ENCODE assay signal across 12 cellular contexts in the genomic region with DNA sequence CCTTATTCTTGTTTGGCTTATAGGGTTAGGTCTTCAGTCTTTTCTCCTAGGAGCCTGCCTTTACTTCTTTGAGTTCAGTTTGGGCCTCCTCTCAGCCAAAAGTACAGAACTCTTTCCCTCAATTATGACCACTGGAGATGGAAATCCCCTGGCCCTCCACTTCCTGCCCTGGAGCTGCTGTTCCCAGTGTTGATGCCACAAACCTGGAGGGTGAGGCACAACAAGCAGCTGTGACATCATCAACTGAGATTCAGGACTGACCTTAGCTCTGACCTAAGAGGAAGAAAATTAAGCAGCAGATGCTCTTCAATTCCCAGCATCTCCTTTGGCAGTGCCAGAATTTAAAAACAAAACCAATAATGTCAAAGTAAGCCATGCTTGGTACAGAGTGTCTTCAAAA. TPM values are rescaled to one million over a fixed set of nuclear protein-coding genes. Genes with fewer than 3 reads are reported as not detected.
DNase-seq lines count a peak whose midpoint lies in the region; ATAC-seq and TF ChIP-seq lines count a peak whose summit lies in the region.
"Had no signal": no experiment of that assay in that cellular context is flagged by ENCODE, and none has a peak within 500 bp of the region (broad histone marks: within the 10 kb centered on the region; RNA-seq: fewer than 3 reads in every experiment).

No MANE protein-coding gene starts in this region.

- H3K9me3 Mint-ChIP-seq in activated CD4-positive, alpha-beta T cell treated with anti-CD3 and anti-CD28 coated beads for 36 hours (ENCODE audit: low read depth), result no peaks in the 10 kb centered on the region
- H3K9me3 Mint-ChIP-seq in nephron progenitor cell, result no peaks in the 10 kb centered on the region

- H3K4me3 Mint-ChIP-seq in activated CD4-positive, alpha-beta T cell treated with anti-CD3 and anti-CD28 coated beads for 36 hours, result peak overlapping the region; percentile 28
- H3K4me3 Mint-ChIP-seq in nephron progenitor cell, result peak overlapping the region; percentile 16

- peaks cover 28% of the 10 kb centered on the region for H3K4me1 Mint-ChIP-seq in activated CD4-positive, alpha-beta T cell treated with anti-CD3 and anti-CD28 coated beads for 36 hours
- H3K4me1 Mint-ChIP-seq in nephron progenitor cell, result peaks cover 30% of the 10 kb centered on the region

- POLR2A ChIA-PET in activated CD4-positive, alpha-beta T cell treated with anti-CD3 and anti-CD28 coated beads for 36 hours (lab: Charles Lee), result no interaction called here

- DNase-seq in activated CD4-positive, alpha-beta T cell treated with anti-CD3 and anti-CD28 coated beads for 36 hours, result no peak
- no peak for DNase-seq in activated CD4-positive, alpha-beta T cell treated with anti-CD3 and anti-CD28 coated beads for 48 hours
- DNase-seq in HCEC 1CT, result peak; percentile 34
- DNase-seq in astrocyte of the cerebellum (ENCODE audit: low read depth), result no peak
- DNase-seq in nephron progenitor cell, result no peak
- DNase-seq in tibial artery, result no peak
- no peak for DNase-seq in body of pancreas
- DNase-seq: islet precursor cell, MM.1S, SHP77 treated with DMSO at 0.1 percent for 48 hours had no signal

- no peak for ATAC-seq in activated CD4-positive, alpha-beta T cell treated with anti-CD3 and anti-CD28 coated beads for 36 hours
- no peak for ATAC-seq in HG02973 (IDR thresholded peaks at IDR 0.05; ENCODE audit: unreplicated experiment)
- no peak for ATAC-seq in body of pancreas

- TF ChIP-seq CTCF in astrocyte of the cerebellum (IDR thresholded peaks at IDR 0.05; ENCODE audit: low read depth, low read length, missing control alignments) (no peak), nephron progenitor cell (IDR thresholded peaks at IDR 0.05) (no peak), tibial artery (IDR thresholded peaks at IDR 0.05) (no peak), body of pancreas (IDR thresholded peaks at IDR 0.05) (no peak)

- no peak overlapping the region for H3K27ac ChIP-seq in tibial artery
- H3K27ac ChIP-seq in body of pancreas, result no peak overlapping the region
- H3K27ac ChIP-seq: vagina had no signal

- H3K27me3 ChIP-seq in tibial artery (no peaks in the 10 kb centered on the region), body of pancreas (no peaks in the 10 kb centered on the region)
- H3K27me3 ChIP-seq: vagina had no signal

- peak overlapping the region; percentile 76 for H3K4me3 ChIP-seq in astrocyte of the cerebellum (ENCODE audit: low read depth, low read length)
- no peak overlapping the region for H3K4me3 ChIP-seq in tibial artery
- H3K4me3 ChIP-seq in body of pancreas, result no peak overlapping the region

- H3K9me3 ChIP-seq in tibial artery, result no peaks in the 10 kb centered on the region
- no peaks in the 10 kb centered on the region for H3K9me3 ChIP-seq in body of pancreas
- H3K9me3 ChIP-seq: vagina had no signal

- no peak for TF ChIP-seq POLR2A in body of pancreas (IDR thresholded peaks at IDR 0.05)

- intact Hi-C loops in activated CD4-positive, alpha-beta T cell treated with anti-CD3 and anti-CD28 coated beads for 36 hours (cut with DNase I, micrococcal nuclease), result loop anchor here (5.0 to 10.0 kb wide), 3 partner anchors 302 to 500 kb away; a partner anchor contains a TSS
- intact Hi-C loops in tibial artery (cut with DNase I; ENCODE audit: low total_unique reads), result loop anchor here (5.0 to 10.0 kb wide), 2 partner anchors 87 to 300 kb away; a partner anchor contains a TSS
- intact Hi-C loops in body of pancreas (cut with DNase I), result no loop called here

- CTCF ChIA-PET in activated CD4-positive, alpha-beta T cell treated with anti-CD3 and anti-CD28 coated beads for 36 hours (lab: Charles Lee), result interaction anchor here (0.8 to 4.2 kb wide), 5 partner anchors 11 to 204 kb away, joined by 3 to 15 read pairs (median 5); no protein-coding TSS in a partner anchor

- peaks cover 2% of the 10 kb centered on the region for H3K36me3 Mint-ChIP-seq in activated CD4-positive, alpha-beta T cell treated with anti-CD3 and anti-CD28 coated beads for 36 hours (ENCODE audit: low read depth)
- no peaks in the 10 kb centered on the region for H3K36me3 Mint-ChIP-seq in nephron progenitor cell (ENCODE audit: low read depth)

- in situ Hi-C loops in astrocyte of the cerebellum (cut with HindIII; ENCODE audit: low sequenced_read_pairs), result loop anchor here (5.0 kb wide), 3 partner anchors 52 to 172 kb away; no protein-coding TSS in a partner anchor

- peaks cover 0 to 43% (median 26%) of the 10 kb centered on the region in 4 donors for H3K4me1 ChIP-seq in tibial artery
- H3K4me1 ChIP-seq in body of pancreas, result peaks cover 31% of the 10 kb centered on the region

- H3K27ac Mint-ChIP-seq in activated CD4-positive, alpha-beta T cell treated with anti-CD3 and anti-CD28 coated beads for 36 hours, result no peak overlapping the region
- H3K27ac Mint-ChIP-seq in nephron progenitor cell, result no peak overlapping the region

- peaks cover 34% of the 10 kb centered on the region for H3K27me3 Mint-ChIP-seq in activated CD4-positive, alpha-beta T cell treated with anti-CD3 and anti-CD28 coated beads for 36 hours
- H3K27me3 Mint-ChIP-seq in nephron progenitor cell (ENCODE audit: low read depth, poor library complexity), result peaks cover 96% of the 10 kb centered on the region

- no peaks in the 10 kb centered on the region for H3K36me3 ChIP-seq in tibial artery
- no peaks in the 10 kb centered on the region for H3K36me3 ChIP-seq in body of pancreas (replicated peaks in 1 of 2; ENCODE audit: insufficient read depth in 1 of 2, low read depth in 2 of 2)
- H3K36me3 ChIP-seq: vagina had no signal

RNA-seq across cellular contexts. Expression of a gene that starts 3.0 kb away (rescaled TPM):
- 1 to 10 TPM; 1.2 TPM for total RNA-seq in activated CD4-positive, alpha-beta T cell treated with anti-CD3 and anti-CD28 coated beads for 36 hours
- total RNA-seq in body of pancreas, result 1 to 10 TPM; 2.1 to 4.3 TPM
